In the genomic region with DNA sequence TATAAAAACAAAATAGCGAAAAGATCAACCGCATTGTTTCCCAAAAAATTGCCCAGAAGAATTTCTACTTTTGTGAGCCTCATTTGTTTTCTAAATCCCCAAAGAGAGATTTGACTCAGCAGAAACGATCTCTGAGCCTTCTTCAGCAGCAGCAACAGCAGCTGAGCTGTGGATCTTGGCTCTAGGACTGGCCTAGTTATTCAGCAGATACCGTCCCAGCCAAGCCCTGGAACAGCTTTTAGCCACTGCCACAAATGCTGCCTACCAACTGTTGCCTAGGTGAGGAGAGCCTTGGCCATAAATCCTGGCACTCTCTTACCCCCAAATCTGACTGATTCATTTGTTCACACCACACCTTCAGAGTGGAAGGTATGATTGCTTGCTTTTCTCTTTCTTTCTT, we compare ENCODE assay signal across 9 cellular contexts.
DNase-seq lines count a peak whose midpoint lies in the region; ATAC-seq and TF ChIP-seq lines count a peak whose summit lies in the region.
"Had no signal": no experiment of that assay in that cellular context is flagged by ENCODE, and none has a peak within 500 bp of the region (broad histone marks: within the 10 kb centered on the region; RNA-seq: fewer than 3 reads in every experiment).

No MANE protein-coding gene starts in this region.

- no peaks in the 10 kb centered on the region for H3K4me1 Mint-ChIP-seq in activated CD4-positive, alpha-beta T cell treated with anti-CD3 and anti-CD28 coated beads, Interleukin-2, amount 10 ng/mL, durations not matched to agents 24 days and 14 days
- H3K4me1 Mint-ChIP-seq: activated naive CD4-positive, alpha-beta T cell treated with anti-CD3 and anti-CD28 coated beads, Interleukin-2, amount 10 ng/mL, durations not matched to agents 7 days and 5 days had no signal

- intact Hi-C loops in dorsolateral prefrontal cortex (cut with DNase I) (no loop called here), upper lobe of right lung (cut with DNase I) (no loop called here)
- intact Hi-C loops in activated CD4-positive, alpha-beta T cell treated with anti-CD3 and anti-CD28 coated beads, Interleukin-2, amount 10 ng/mL, durations not matched to agents 24 days and 14 days (cut with micrococcal nuclease): no loop called here

- no peaks in the 10 kb centered on the region for H3K27me3 Mint-ChIP-seq in activated CD4-positive, alpha-beta T cell treated with anti-CD3 and anti-CD28 coated beads, Interleukin-2, amount 10 ng/mL, durations not matched to agents 24 days and 14 days
- H3K27me3 Mint-ChIP-seq: activated naive CD4-positive, alpha-beta T cell treated with anti-CD3 and anti-CD28 coated beads, Interleukin-2, amount 10 ng/mL, durations not matched to agents 7 days and 5 days had no signal

- peak overlapping the region in 40 of 59 donors; percentile 1 to 80 (median 52) for H3K27ac ChIP-seq in dorsolateral prefrontal cortex
- no peak overlapping the region for H3K27ac ChIP-seq in upper lobe of right lung
- no peak overlapping the region for H3K27ac ChIP-seq in smooth muscle cell (ENCODE audit: low read depth)

- TF ChIP-seq CTCF in dorsolateral prefrontal cortex (IDR thresholded peaks at IDR 0.05 in 54 of 56, conservative IDR thresholded peaks at IDR 0.05 in 2 of 56; ENCODE audit: low read depth in 1 of 56, partially characterized antibody in 56 of 56) (no peak), upper lobe of right lung (IDR thresholded peaks at IDR 0.05) (no peak), smooth muscle cell (IDR thresholded peaks at IDR 0.05; ENCODE audit: borderline replicate concordance, insufficient read depth, poor library complexity, severe bottlenecking) (no peak)

- H3K4me1 ChIP-seq in upper lobe of right lung: peaks cover 5% of the 10 kb centered on the region
- H3K4me1 ChIP-seq in smooth muscle cell (ENCODE audit: low read depth): peaks cover 8% of the 10 kb centered on the region

- WGBS in smooth muscle cell (ENCODE audit: low lambda C conversion rate): 57% methylated on average over 4 of the region's 4 CpGs

- H3K9me3 ChIP-seq in upper lobe of right lung (no peaks in the 10 kb centered on the region), smooth muscle cell (replicated peaks; ENCODE audit: low read depth) (no peaks in the 10 kb centered on the region)

- no peaks in the 10 kb centered on the region for H3K27me3 ChIP-seq in dorsolateral prefrontal cortex
- H3K27me3 ChIP-seq in upper lobe of right lung: no peaks in the 10 kb centered on the region
- no peaks in the 10 kb centered on the region for H3K27me3 ChIP-seq in smooth muscle cell (ENCODE audit: low read depth)

- DNase-seq in NCI-H69 (lab: John Stamatoyannopoulos, UW) (peak; percentile 64), dorsolateral prefrontal cortex (peak in 9 of 10 donors; percentile 12 to 81 (median 63)), lung microvascular endothelial cell (ENCODE audit: low read depth in 2 of 2) (peak; percentile 11 to 25), upper lobe of right lung (no peak), smooth muscle cell (lab: John Stamatoyannopoulos, UW; ENCODE audit: unreplicated experiment) (no peak)
- no peak for DNase-seq in activated CD4-positive, alpha-beta T cell treated with anti-CD3 and anti-CD28 coated beads, Interleukin-2, amount 10 ng/mL, durations not matched to agents 24 days and 14 days
- DNase-seq in activated naive CD4-positive, alpha-beta T cell treated with Interleukin-2 at 50 U/mL for 16 hours: no peak
- DNase-seq: activated naive CD4-positive, alpha-beta T cell treated with anti-CD3 and anti-CD28 coated beads, Interleukin-2, amount 10 ng/mL, durations not matched to agents 7 days and 5 days; mesendoderm had no signal

- no peak overlapping the region for H2AFZ ChIP-seq in smooth muscle cell (ENCODE audit: low read depth)

- H3K36me3 Mint-ChIP-seq in activated CD4-positive, alpha-beta T cell treated with anti-CD3 and anti-CD28 coated beads, Interleukin-2, amount 10 ng/mL, durations not matched to agents 24 days and 14 days (ENCODE audit: low read depth): no peaks in the 10 kb centered on the region
- H3K36me3 Mint-ChIP-seq: activated naive CD4-positive, alpha-beta T cell treated with anti-CD3 and anti-CD28 coated beads, Interleukin-2, amount 10 ng/mL, durations not matched to agents 7 days and 5 days had no signal

- no peaks in the 10 kb centered on the region for H4K20me1 ChIP-seq in smooth muscle cell (ENCODE audit: low read depth)

- no peak overlapping the region for H3K4me3 Mint-ChIP-seq in activated CD4-positive, alpha-beta T cell treated with anti-CD3 and anti-CD28 coated beads, Interleukin-2, amount 10 ng/mL, durations not matched to agents 24 days and 14 days
- H3K4me3 Mint-ChIP-seq: activated naive CD4-positive, alpha-beta T cell treated with anti-CD3 and anti-CD28 coated beads, Interleukin-2, amount 10 ng/mL, durations not matched to agents 7 days and 5 days had no signal

- H3K36me3 ChIP-seq in upper lobe of right lung: no peaks in the 10 kb centered on the region
- no peaks in the 10 kb centered on the region for H3K36me3 ChIP-seq in smooth muscle cell (ENCODE audit: low read depth)

- no peaks in the 10 kb centered on the region for H3K79me2 ChIP-seq in smooth muscle cell (ENCODE audit: low read depth)

- no peak overlapping the region for H3K4me2 ChIP-seq in smooth muscle cell

- H3K4me3 ChIP-seq in dorsolateral prefrontal cortex (no peak overlapping the region), upper lobe of right lung (no peak overlapping the region), smooth muscle cell (no peak overlapping the region)

- peak; percentile 58 for ATAC-seq in upper lobe of right lung

- H3K9me3 Mint-ChIP-seq in activated CD4-positive, alpha-beta T cell treated with anti-CD3 and anti-CD28 coated beads, Interleukin-2, amount 10 ng/mL, durations not matched to agents 24 days and 14 days: peaks cover 2% of the 10 kb centered on the region

- H3F3A ChIP-seq in smooth muscle cell (ENCODE audit: low read depth): no peaks in the 10 kb centered on the region

- H3K27ac Mint-ChIP-seq in activated CD4-positive, alpha-beta T cell treated with anti-CD3 and anti-CD28 coated beads, Interleukin-2, amount 10 ng/mL, durations not matched to agents 24 days and 14 days: no peak overlapping the region
- H3K27ac Mint-ChIP-seq: activated naive CD4-positive, alpha-beta T cell treated with anti-CD3 and anti-CD28 coated beads, Interleukin-2, amount 10 ng/mL, durations not matched to agents 7 days and 5 days had no signal

- H3K9ac ChIP-seq in smooth muscle cell (ENCODE audit: low read depth): no peak overlapping the region

Comparison
In these comparisons a context has a peak if more than half of its experiments do, and no peak if none do; other contexts are left out.
1. DNase-seq: peak in NCI-H69 (single experiment), dorsolateral prefrontal cortex (9 of 10) and lung microvascular endothelial cell (2 of 2); none in upper lobe of right lung (single experiment), activated CD4-positive, alpha-beta T cell treated with anti-CD3 and anti-CD28 coated beads, Interleukin-2, amount 10 ng/mL, durations not matched to agents 24 days and 14 days (single experiment), activated naive CD4-positive, alpha-beta T cell treated with Interleukin-2 at 50 U/mL for 16 hours (single experiment) and smooth muscle cell (single experiment).
2. H3K27ac ChIP-seq: peak in dorsolateral prefrontal cortex (40 of 59); none in upper lobe of right lung (single experiment) and smooth muscle cell (single experiment).